ENCODE assay signal across 32 cellular contexts in genomic region chr13:106799731-106800335, GRCh38.
"Had no signal": no experiment of that assay in that cellular context is flagged by ENCODE, and none has a peak within 500 bp of the region (broad histone marks: within the 10 kb centered on the region; RNA-seq: fewer than 3 reads in every experiment).

No MANE protein-coding gene starts in this region.

- DNase-seq: activated CD4-positive, alpha-beta memory T cell treated with anti-CD3 and anti-CD28 coated beads for 36 hours; activated CD4-positive, alpha-beta T cell treated with anti-CD3 and anti-CD28 coated beads for 36 hours; activated CD4-positive, alpha-beta T cell treated with anti-CD3 and anti-CD28 coated beads, Interleukin-2, amount 10 ng/mL, durations not matched to agents 24 days and 14 days; activated CD4-positive, CD25-positive, alpha-beta regulatory T cell; activated CD4-positive, CD25-positive, alpha-beta regulatory T cell treated with anti-CD3 and anti-CD28 coated beads, Interleukin-2, amount 50 U/mL, for 72 hours; activated CD8-positive, alpha-beta memory T cell treated with anti-CD3 and anti-CD28 coated beads, Interleukin-2, amount 10 ng/mL, durations not matched to agents 7 days and 5 days; activated CD8-positive, alpha-beta memory T cell treated with anti-CD3 and anti-CD28 coated beads, Interleukin-2, amount 50 U/mL, for 4 hours; activated CD8-positive, alpha-beta T cell treated with anti-CD3 and anti-CD28 coated beads, Interleukin-2, amount 10 ng/mL, durations not matched to agents 7 days and 5 days; activated effector memory CD4-positive, alpha-beta T cell treated with anti-CD3 and anti-CD28 coated beads, Interleukin-2, amount 50 U/mL, for 16 hours; activated naive CD4-positive, alpha-beta T cell treated with anti-CD3 and anti-CD28 coated beads for 36 hours; activated naive CD8-positive, alpha-beta T cell treated with anti-CD3 and anti-CD28 coated beads for 36 hours; activated naive CD8-positive, alpha-beta T cell treated with anti-CD3 and anti-CD28 coated beads, Interleukin-2, amount 50 U/mL, for 24 hours; activated T-cell treated with anti-CD3 and anti-CD28 coated beads, Interleukin-2, amount 50 U/mL, for 1 hour; activated T-cell treated with anti-CD3 and anti-CD28 coated beads, Interleukin-2, amount 50 U/mL, for 48 hours; adrenal gland; amygdala; aorta; body of pancreas; caudate nucleus; cortex of kidney; dermis blood vessel endothelial cell; effector CD8-positive, alpha-beta T cell; endodermal cell; esophagus squamous epithelium; foreskin melanocyte; T-helper 2 cell had no signal

- H3K4me3 Mint-ChIP-seq: activated CD4-positive, alpha-beta memory T cell treated with anti-CD3 and anti-CD28 coated beads for 36 hours; activated CD4-positive, alpha-beta T cell treated with anti-CD3 and anti-CD28 coated beads for 36 hours; activated CD4-positive, alpha-beta T cell treated with anti-CD3 and anti-CD28 coated beads, Interleukin-2, amount 10 ng/mL, durations not matched to agents 24 days and 14 days; activated CD8-positive, alpha-beta memory T cell treated with anti-CD3 and anti-CD28 coated beads, Interleukin-2, amount 10 ng/mL, durations not matched to agents 7 days and 5 days; activated CD8-positive, alpha-beta T cell treated with anti-CD3 and anti-CD28 coated beads, Interleukin-2, amount 10 ng/mL, durations not matched to agents 7 days and 5 days; activated naive CD4-positive, alpha-beta T cell treated with anti-CD3 and anti-CD28 coated beads for 36 hours; activated naive CD4-positive, alpha-beta T cell treated with anti-CD3 and anti-CD28 coated beads, Interleukin-2, amount 50 U/mL, for 24 hours; activated naive CD8-positive, alpha-beta T cell treated with anti-CD3 and anti-CD28 coated beads for 36 hours; activated naive CD8-positive, alpha-beta T cell treated with anti-CD3 and anti-CD28 coated beads, Interleukin-2, amount 50 U/mL, for 24 hours; activated T-helper 1 cell treated with anti-CD3 and anti-CD28 coated beads, Interleukin-12 subunit alpha, Interleukin-12 subunit beta, Interleukin-2, Interleukin-4 antibody, amounts not matched to agents 30 ng/mL and 10 ng/mL and 1 ng/mL, durations not matched to agents 14 hours and 24 hours and 36 hours; endodermal cell had no signal

- H3K27ac ChIP-seq: adrenal gland, body of pancreas, epithelial cell of prostate, esophagus squamous epithelium, gastroesophageal sphincter, VCaP had no signal

- H3K4me1 ChIP-seq: adrenal gland, body of pancreas, esophagus squamous epithelium, gastroesophageal sphincter had no signal

- H3K27me3 Mint-ChIP-seq: activated CD8-positive, alpha-beta memory T cell treated with anti-CD3 and anti-CD28 coated beads, Interleukin-2, amount 10 ng/mL, durations not matched to agents 7 days and 5 days had no signal

- H3K27ac Mint-ChIP-seq: activated CD4-positive, alpha-beta memory T cell treated with anti-CD3 and anti-CD28 coated beads for 36 hours; activated CD4-positive, alpha-beta T cell treated with anti-CD3 and anti-CD28 coated beads for 36 hours; activated CD4-positive, alpha-beta T cell treated with anti-CD3 and anti-CD28 coated beads, Interleukin-2, amount 10 ng/mL, durations not matched to agents 24 days and 14 days; activated CD8-positive, alpha-beta memory T cell treated with anti-CD3 and anti-CD28 coated beads, Interleukin-2, amount 10 ng/mL, durations not matched to agents 7 days and 5 days; activated CD8-positive, alpha-beta T cell treated with anti-CD3 and anti-CD28 coated beads, Interleukin-2, amount 10 ng/mL, durations not matched to agents 7 days and 5 days; activated naive CD4-positive, alpha-beta T cell treated with anti-CD3 and anti-CD28 coated beads for 36 hours; activated naive CD4-positive, alpha-beta T cell treated with anti-CD3 and anti-CD28 coated beads, Interleukin-2, amount 50 U/mL, for 24 hours; activated naive CD8-positive, alpha-beta T cell treated with anti-CD3 and anti-CD28 coated beads for 36 hours; activated naive CD8-positive, alpha-beta T cell treated with anti-CD3 and anti-CD28 coated beads, Interleukin-2, amount 50 U/mL, for 24 hours; activated T-helper 1 cell treated with anti-CD3 and anti-CD28 coated beads, Interleukin-12 subunit alpha, Interleukin-12 subunit beta, Interleukin-2, Interleukin-4 antibody, amounts not matched to agents 30 ng/mL and 10 ng/mL and 1 ng/mL, durations not matched to agents 14 hours and 24 hours and 36 hours; activated T-helper 2 cell treated with anti-CD3 and anti-CD28 coated beads, Interferon-gamma antibody, Interleukin-2, Interleukin-4, amounts not matched to agents 10 μg/mL and 5 μg/mL and 100 μg/mL, durations not matched to agents 14 hours and 24 hours and 36 hours; endodermal cell had no signal

- ATAC-seq: activated CD4-positive, alpha-beta T cell treated with anti-CD3 and anti-CD28 coated beads for 36 hours; activated CD8-positive, alpha-beta memory T cell treated with anti-CD3 and anti-CD28 coated beads, Interleukin-2, amount 10 ng/mL, durations not matched to agents 7 days and 5 days; activated CD8-positive, alpha-beta T cell treated with anti-CD3 and anti-CD28 coated beads, Interleukin-2, amount 10 ng/mL, durations not matched to agents 7 days and 5 days; activated naive CD8-positive, alpha-beta T cell treated with anti-CD3 and anti-CD28 coated beads, Interleukin-2, amount 50 U/mL, for 24 hours; body of pancreas; gastroesophageal sphincter had no signal

- H3K36me3 Mint-ChIP-seq: activated CD4-positive, alpha-beta memory T cell treated with anti-CD3 and anti-CD28 coated beads for 36 hours; activated CD8-positive, alpha-beta memory T cell treated with anti-CD3 and anti-CD28 coated beads, Interleukin-2, amount 10 ng/mL, durations not matched to agents 7 days and 5 days; activated naive CD4-positive, alpha-beta T cell treated with anti-CD3 and anti-CD28 coated beads, Interleukin-2, amount 50 U/mL, for 24 hours; activated naive CD8-positive, alpha-beta T cell treated with anti-CD3 and anti-CD28 coated beads for 36 hours had no signal

- H3K36me3 ChIP-seq: adrenal gland, esophagus squamous epithelium, gastroesophageal sphincter had no signal

- H3K27me3 ChIP-seq: adrenal gland, gastroesophageal sphincter had no signal

- H3K9me3 ChIP-seq: adrenal gland, body of pancreas, esophagus squamous epithelium, gastroesophageal sphincter had no signal

- H3K4me1 Mint-ChIP-seq: activated CD4-positive, alpha-beta T cell treated with anti-CD3 and anti-CD28 coated beads for 36 hours; activated CD4-positive, alpha-beta T cell treated with anti-CD3 and anti-CD28 coated beads, Interleukin-2, amount 10 ng/mL, durations not matched to agents 24 days and 14 days; activated CD8-positive, alpha-beta memory T cell treated with anti-CD3 and anti-CD28 coated beads, Interleukin-2, amount 10 ng/mL, durations not matched to agents 7 days and 5 days; activated naive CD4-positive, alpha-beta T cell treated with anti-CD3 and anti-CD28 coated beads, Interleukin-2, amount 50 U/mL, for 24 hours; activated naive CD8-positive, alpha-beta T cell treated with anti-CD3 and anti-CD28 coated beads, Interleukin-2, amount 50 U/mL, for 24 hours had no signal

- H3K9me3 Mint-ChIP-seq: activated CD4-positive, alpha-beta memory T cell treated with anti-CD3 and anti-CD28 coated beads for 36 hours; activated CD4-positive, alpha-beta T cell treated with anti-CD3 and anti-CD28 coated beads, Interleukin-2, amount 10 ng/mL, durations not matched to agents 24 days and 14 days; activated naive CD4-positive, alpha-beta T cell treated with anti-CD3 and anti-CD28 coated beads for 36 hours; activated naive CD4-positive, alpha-beta T cell treated with anti-CD3 and anti-CD28 coated beads, Interleukin-2, amount 50 U/mL, for 24 hours; activated naive CD8-positive, alpha-beta T cell treated with anti-CD3 and anti-CD28 coated beads for 36 hours; activated naive CD8-positive, alpha-beta T cell treated with anti-CD3 and anti-CD28 coated beads, Interleukin-2, amount 50 U/mL, for 24 hours; activated T-helper 1 cell treated with anti-CD3 and anti-CD28 coated beads, Interleukin-12 subunit alpha, Interleukin-12 subunit beta, Interleukin-2, Interleukin-4 antibody, amounts not matched to agents 30 ng/mL and 10 ng/mL and 1 ng/mL, durations not matched to agents 14 hours and 24 hours and 36 hours; activated T-helper 2 cell treated with anti-CD3 and anti-CD28 coated beads, Interferon-gamma antibody, Interleukin-2, Interleukin-4, amounts not matched to agents 10 μg/mL and 5 μg/mL and 100 μg/mL, durations not matched to agents 14 hours and 24 hours and 36 hours; endodermal cell had no signal

- H3K4me3 ChIP-seq: adrenal gland, body of pancreas, esophagus squamous epithelium, gastroesophageal sphincter had no signal
